In genomic region chr4:119731778-119732177, GRCh38 we compare ENCODE assay signal across 17 cellular contexts.
"Had no signal": no experiment of that assay in that cellular context is flagged by ENCODE, and none has a peak within 500 bp of the region (broad histone marks: within the 10 kb centered on the region; RNA-seq: fewer than 3 reads in every experiment).

No MANE protein-coding gene starts in this region.

- DNase-seq: activated CD4-positive, alpha-beta T cell treated with anti-CD3 and anti-CD28 coated beads for 36 hours; activated CD8-positive, alpha-beta T cell treated with anti-CD3 and anti-CD28 coated beads for 36 hours; activated effector memory CD4-positive, alpha-beta T cell treated with anti-CD3 and anti-CD28 coated beads, Interleukin-2, amount 50 U/mL, for 16 hours; activated T-cell treated with anti-CD3 and anti-CD28 coated beads, Interleukin-2, amount 50 U/mL, for 48 hours; adrenal gland; caudate nucleus; esophagus squamous epithelium; foreskin keratinocyte; small intestine; stimulated activated CD4-positive, alpha-beta T cell treated with anti-CD3 and anti-CD28 coated beads, Interleukin-4, amount 100 ng/mL, for 24 hours; stimulated activated naive CD8-positive, alpha-beta T cell treated with anti-CD3 and anti-CD28 coated beads, Interleukin-15, Interleukin-2, amounts not matched to agents 100 U/mL and 50 U/mL, for 24 hours; WERI-Rb-1 had no signal

- H3K9me3 Mint-ChIP-seq: activated CD8-positive, alpha-beta T cell treated with anti-CD3 and anti-CD28 coated beads for 36 hours; T-helper 1 cell treated with Interleukin-12 subunit alpha and Interleukin-12 subunit beta and Interleukin-4 antibody, amounts not matched to agents 30 μg/mL and 1 μg/mL, for 36 hours had no signal

- H3K4me3 ChIP-seq: adrenal gland, coronary artery, esophagus squamous epithelium, right atrium auricular region, suprapubic skin had no signal

- H3K4me1 Mint-ChIP-seq: activated CD4-positive, alpha-beta T cell treated with anti-CD3 and anti-CD28 coated beads for 36 hours; activated naive CD4-positive, alpha-beta T cell treated with anti-CD3 and anti-CD28 coated beads, Interleukin-2, amount 50 U/mL, for 24 hours had no signal

- ATAC-seq: activated CD4-positive, alpha-beta T cell treated with anti-CD3 and anti-CD28 coated beads for 36 hours; activated CD8-positive, alpha-beta T cell treated with anti-CD3 and anti-CD28 coated beads for 36 hours; foreskin keratinocyte; stimulated activated naive CD8-positive, alpha-beta T cell treated with anti-CD3 and anti-CD28 coated beads, Interleukin-15, Interleukin-2, amounts not matched to agents 100 U/mL and 50 U/mL, for 24 hours had no signal

- H3K36me3 ChIP-seq: adrenal gland, esophagus squamous epithelium, right atrium auricular region, suprapubic skin, WERI-Rb-1 had no signal

- H3K27ac Mint-ChIP-seq: activated CD4-positive, alpha-beta T cell treated with anti-CD3 and anti-CD28 coated beads for 36 hours; activated CD8-positive, alpha-beta T cell treated with anti-CD3 and anti-CD28 coated beads for 36 hours; activated naive CD4-positive, alpha-beta T cell treated with anti-CD3 and anti-CD28 coated beads, Interleukin-2, amount 50 U/mL, for 24 hours; T-helper 1 cell treated with Interleukin-12 subunit alpha and Interleukin-12 subunit beta and Interleukin-4 antibody, amounts not matched to agents 30 μg/mL and 1 μg/mL, for 36 hours had no signal

- H3K4me3 Mint-ChIP-seq: activated CD4-positive, alpha-beta T cell treated with anti-CD3 and anti-CD28 coated beads for 36 hours; activated CD8-positive, alpha-beta T cell treated with anti-CD3 and anti-CD28 coated beads for 36 hours; activated naive CD4-positive, alpha-beta T cell treated with anti-CD3 and anti-CD28 coated beads, Interleukin-2, amount 50 U/mL, for 24 hours; T-helper 1 cell treated with Interleukin-12 subunit alpha and Interleukin-12 subunit beta and Interleukin-4 antibody, amounts not matched to agents 30 μg/mL and 1 μg/mL, for 36 hours had no signal

- H3K36me3 Mint-ChIP-seq: activated naive CD4-positive, alpha-beta T cell treated with anti-CD3 and anti-CD28 coated beads, Interleukin-2, amount 50 U/mL, for 24 hours had no signal

- H3K9me3 ChIP-seq: adrenal gland, esophagus squamous epithelium, right atrium auricular region, suprapubic skin had no signal

- H3K27me3 ChIP-seq: adrenal gland, esophagus squamous epithelium, foreskin keratinocyte, right atrium auricular region, suprapubic skin had no signal

- H3K4me1 ChIP-seq: foreskin keratinocyte, suprapubic skin had no signal

- H3K27ac ChIP-seq: adrenal gland, esophagus squamous epithelium, foreskin keratinocyte, suprapubic skin, WERI-Rb-1 had no signal

- H3K27me3 Mint-ChIP-seq: activated CD8-positive, alpha-beta T cell treated with anti-CD3 and anti-CD28 coated beads for 36 hours had no signal
